Comparison of ENCODE assay signal across 24 cellular contexts in genomic region chr14:77103954-77104353, GRCh38. TPM values are rescaled to one million over a fixed set of nuclear protein-coding genes. Genes with fewer than 3 reads are reported as not detected.
DNase-seq lines count a peak whose midpoint lies in the region; ATAC-seq and TF ChIP-seq lines count a peak whose summit lies in the region.
"Had no signal": no experiment of that assay in that cellular context is flagged by ENCODE, and none has a peak within 500 bp of the region (broad histone marks: within the 10 kb centered on the region; RNA-seq: fewer than 3 reads in every experiment).

No MANE protein-coding gene starts in this region.

- no peak overlapping the region for H3K4me3 ChIP-seq in stomach
- H3K4me3 ChIP-seq: body of pancreas, lung, MG63 had no signal

- in situ Hi-C loops in G401 (cut with HindIII; ENCODE audit: low sequenced_read_pairs), result no loop called here

- H3K27ac Mint-ChIP-seq in WTC11, result peak overlapping the region; percentile 49; the same call in 1 of the 2 replicates
- no peak overlapping the region for H3K27ac Mint-ChIP-seq in T-helper 2 cell treated with Interferon-gamma antibody and Interleukin-4, amounts not matched to agents 5 μg/mL and 100 μg/mL, for 36 hours
- H3K27ac Mint-ChIP-seq: activated naive CD4-positive, alpha-beta T cell treated with anti-CD3 and anti-CD28 coated beads, Interleukin-2, amount 50 U/mL, for 24 hours; activated T-cell treated with anti-CD3 and anti-CD28 coated beads, Interleukin-2, amount 50 U/mL, for 72 hours; stimulated activated effector memory CD8-positive, alpha-beta T cell treated with anti-CD3 and anti-CD28 coated beads, Interleukin-12 subunit alpha, Interleukin-12 subunit beta, amount 100 ng/mL, for 72 hours had no signal

- 73 to 80% (median 75%) methylated on average over 6 of the region's 6 CpGs for WGBS in stomach, 5 donors

- H3K27ac ChIP-seq in layer of hippocampus (ENCODE audit: low read depth, low read length) (peak overlapping the region; percentile 99), stomach (peak overlapping the region in 3 of 5 donors; percentile 8 to 99 (median 34))
- H3K27ac ChIP-seq: body of pancreas had no signal

- H3K9me3 Mint-ChIP-seq in WTC11, result no peaks in the 10 kb centered on the region
- H3K9me3 Mint-ChIP-seq in T-helper 2 cell treated with Interferon-gamma antibody and Interleukin-4, amounts not matched to agents 5 μg/mL and 100 μg/mL, for 36 hours, result no peaks in the 10 kb centered on the region
- H3K9me3 Mint-ChIP-seq: activated naive CD4-positive, alpha-beta T cell treated with anti-CD3 and anti-CD28 coated beads, Interleukin-2, amount 50 U/mL, for 24 hours; activated T-cell treated with anti-CD3 and anti-CD28 coated beads, Interleukin-2, amount 50 U/mL, for 72 hours; GM23338; nephron; stimulated activated effector memory CD8-positive, alpha-beta T cell treated with anti-CD3 and anti-CD28 coated beads, Interleukin-12 subunit alpha, Interleukin-12 subunit beta, amount 100 ng/mL, for 72 hours had no signal

- H3K27me3 Mint-ChIP-seq in WTC11 (ENCODE audit: low read depth), result no peaks in the 10 kb centered on the region
- no peaks in the 10 kb centered on the region for H3K27me3 Mint-ChIP-seq in T-helper 2 cell treated with Interferon-gamma antibody and Interleukin-4, amounts not matched to agents 5 μg/mL and 100 μg/mL, for 36 hours (ENCODE audit: low read depth)
- H3K27me3 Mint-ChIP-seq: activated naive CD4-positive, alpha-beta T cell treated with anti-CD3 and anti-CD28 coated beads, Interleukin-2, amount 50 U/mL, for 24 hours had no signal

- ATAC-seq in WTC11, result no peak
- ATAC-seq: activated T-cell treated with anti-CD3 and anti-CD28 coated beads, Interleukin-2, amount 50 U/mL, for 72 hours; body of pancreas; stimulated activated effector memory CD8-positive, alpha-beta T cell treated with anti-CD3 and anti-CD28 coated beads, Interleukin-12 subunit alpha, Interleukin-12 subunit beta, amount 100 ng/mL, for 72 hours had no signal

- no peaks in the 10 kb centered on the region for H3K27me3 ChIP-seq in layer of hippocampus (ENCODE audit: control insufficient read depth, insufficient read depth, low read length)
- H3K27me3 ChIP-seq in stomach, result no peaks in the 10 kb centered on the region
- H3K27me3 ChIP-seq: body of pancreas, MG63 had no signal

- H3K9me3 ChIP-seq in stomach, result no peaks in the 10 kb centered on the region
- H3K9me3 ChIP-seq: body of pancreas, MG63 had no signal

- intact Hi-C loops in stomach (cut with DNase I; ENCODE audit: low total_unique reads), result no loop called here

- DNase-seq in G401 (ENCODE audit: low spot score), result peak; percentile 45
- DNase-seq in WTC11 (ENCODE audit: low spot score), result no peak
- no peak for DNase-seq in stomach
- no peak for DNase-seq in T-helper 2 cell treated with Interferon-gamma antibody and Interleukin-4, amounts not matched to agents 5 μg/mL and 100 μg/mL, for 36 hours (ENCODE audit: low spot score)
- DNase-seq in NCI-H2196 (lab: John Stamatoyannopoulos, UW; ENCODE audit: unreplicated experiment), result no peak
- no peak for DNase-seq in hippocampal formation (lab: John Stamatoyannopoulos, UW)
- DNase-seq in retina, result no peak
- DNase-seq: activated T-cell treated with anti-CD3 and anti-CD28 coated beads, Interleukin-2, amount 50 U/mL, for 72 hours; body of pancreas; erythroblast; glutamatergic neuron; MG63; NCI-H1694 treated with DMSO at 0.1 percent for 48 hours; NCI-H446; stimulated activated CD4-positive, alpha-beta T cell treated with anti-CD3 and anti-CD28 coated beads, Interleukin-15, amount 100 ng/mL, for 24 hours; T-helper 1 cell had no signal

- H3K4me1 Mint-ChIP-seq in WTC11, result peaks cover 68% of the 10 kb centered on the region
- H3K4me1 Mint-ChIP-seq in T-helper 2 cell treated with Interferon-gamma antibody and Interleukin-4, amounts not matched to agents 5 μg/mL and 100 μg/mL, for 36 hours (ENCODE audit: low read depth), result peaks cover 9% of the 10 kb centered on the region

- H3K36me3 ChIP-seq in stomach, result peaks cover 12 to 35% (median 34%) of the 10 kb centered on the region in 4 donors

- no peak for TF ChIP-seq EP300 in stomach (IDR thresholded peaks at IDR 0.05)

- H3K4me1 ChIP-seq in stomach, result peaks cover 29 to 98% (median 65%) of the 10 kb centered on the region in 4 donors

- TF ChIP-seq CTCF in WTC11 (IDR thresholded peaks at IDR 0.05) (no peak), stomach (IDR thresholded peaks at IDR 0.05) (no peak)

- no peak for TF ChIP-seq POLR2A in stomach (IDR thresholded peaks at IDR 0.05)

- POLR2A ChIA-PET in WTC11 (lab: Charles Lee), result no interaction called here

- H3K4me3 Mint-ChIP-seq in WTC11, result no peak overlapping the region
- no peak overlapping the region for H3K4me3 Mint-ChIP-seq in T-helper 2 cell treated with Interferon-gamma antibody and Interleukin-4, amounts not matched to agents 5 μg/mL and 100 μg/mL, for 36 hours
- H3K4me3 Mint-ChIP-seq: activated naive CD4-positive, alpha-beta T cell treated with anti-CD3 and anti-CD28 coated beads, Interleukin-2, amount 50 U/mL, for 24 hours; activated T-cell treated with anti-CD3 and anti-CD28 coated beads, Interleukin-2, amount 50 U/mL, for 72 hours; GM23338; stimulated activated effector memory CD8-positive, alpha-beta T cell treated with anti-CD3 and anti-CD28 coated beads, Interleukin-12 subunit alpha, Interleukin-12 subunit beta, amount 100 ng/mL, for 72 hours had no signal

- CTCF ChIA-PET in WTC11 (lab: Charles Lee), result interaction anchor here (0.8 to 4.2 kb wide), 5 partner anchors 20 to 232 kb away, joined by 3 to 22 read pairs (median 4); partner anchors contain the start of gene ZDHHC22

- H3K36me3 Mint-ChIP-seq in WTC11, result peaks cover 23% of the 10 kb centered on the region
- peaks cover 7% of the 10 kb centered on the region for H3K36me3 Mint-ChIP-seq in T-helper 2 cell treated with Interferon-gamma antibody and Interleukin-4, amounts not matched to agents 5 μg/mL and 100 μg/mL, for 36 hours (ENCODE audit: low read depth)

TF ChIP-seq in WTC11, 78 proteins besides CTCF, POLR2A, EP300 and RAD21 (continues in another document):
- TF ChIP-seq ETV6 (CRISPR knock-in tag; IDR thresholded peaks at IDR 0.05) (no peak), NFATC4 (CRISPR knock-in tag; IDR thresholded peaks at IDR 0.05) (no peak), MLX (CRISPR knock-in tag; IDR thresholded peaks at IDR 0.05) (no peak), ZNF396 (CRISPR knock-in tag; IDR thresholded peaks at IDR 0.05; ENCODE audit: borderline replicate concordance) (no peak), NR1H2 (CRISPR knock-in tag; IDR thresholded peaks at IDR 0.05) (no peak), ZNF423 (CRISPR knock-in tag; IDR thresholded peaks at IDR 0.05) (no peak), ZBTB21 (CRISPR knock-in tag; IDR thresholded peaks at IDR 0.05; ENCODE audit: borderline replicate concordance) (no peak), GABPB1 (CRISPR knock-in tag; IDR thresholded peaks at IDR 0.05) (no peak), ZNF317 (CRISPR knock-in tag; IDR thresholded peaks at IDR 0.05; ENCODE audit: borderline replicate concordance, low read depth) (no peak), PREB (CRISPR knock-in tag; IDR thresholded peaks at IDR 0.05; ENCODE audit: borderline replicate concordance) (no peak), FOXK1 (CRISPR knock-in tag; IDR thresholded peaks at IDR 0.05) (no peak), ZNF512 (CRISPR knock-in tag; IDR thresholded peaks at IDR 0.05; ENCODE audit: borderline replicate concordance) (no peak), ZNF232 (CRISPR knock-in tag; IDR thresholded peaks at IDR 0.05) (no peak)

RNA-seq across cellular contexts. Expression of gene CIPC, which starts 5.9 kb away (rescaled TPM):
- total RNA-seq in G401 (2014; rRNA removed; shearing (Covaris generic)), result 30.5 and 32.2 TPM in 2 replicates
- total RNA-seq in WTC11 (2021), result 22.5 to 25.4 TPM (median 24.2 TPM) in 3 replicates
- 10 to 100 TPM; 12.7 to 81.1 (median 32.2) TPM for total RNA-seq in stomach
- polyA plus RNA-seq in stomach, result 10 to 100 TPM in 1 of 3 donors, 1 to 10 TPM in 2; 6.0 to 10.6 (median 6.1) TPM

RNA-seq across cellular contexts. Expression of gene ZDHHC22, which starts 37.6 kb away (rescaled TPM):
- total RNA-seq in G401 (2014; rRNA removed; shearing (Covaris generic)), result 0.25 TPM in 1 of 2 replicates, not detected in the other
- total RNA-seq in WTC11 (2021) (38.6 to 47.7 TPM (median 39.3 TPM) in 3 replicates), stomach (under 1 TPM in 1 of 5 donors, not detected in 4; 0.18 TPM)
- polyA plus RNA-seq in stomach, result under 1 TPM in 1 of 3 donors, not detected in 2; 0.08 TPM
- total RNA-seq: activated T-cell treated with anti-CD3 and anti-CD28 coated beads, Interleukin-2, amount 50 U/mL, for 72 hours; body of pancreas; dermis microvascular lymphatic vessel endothelial cell; lung; renal cortical epithelial cell had no signal

Comparison
In these comparisons a context has a peak if more than half of its experiments do, and no peak if none do; other contexts are left out.
1. RNA of gene ZDHHC22, which starts 37.6 kb away (total RNA-seq): 38.6 to 47.7 TPM in WTC11; 0.25 TPM in G401 and 0.18 TPM in stomach; every median in the first group is over 10 times any median in the second.